Comparison of ENCODE assay signal across 9 cellular contexts in the genomic region with DNA sequence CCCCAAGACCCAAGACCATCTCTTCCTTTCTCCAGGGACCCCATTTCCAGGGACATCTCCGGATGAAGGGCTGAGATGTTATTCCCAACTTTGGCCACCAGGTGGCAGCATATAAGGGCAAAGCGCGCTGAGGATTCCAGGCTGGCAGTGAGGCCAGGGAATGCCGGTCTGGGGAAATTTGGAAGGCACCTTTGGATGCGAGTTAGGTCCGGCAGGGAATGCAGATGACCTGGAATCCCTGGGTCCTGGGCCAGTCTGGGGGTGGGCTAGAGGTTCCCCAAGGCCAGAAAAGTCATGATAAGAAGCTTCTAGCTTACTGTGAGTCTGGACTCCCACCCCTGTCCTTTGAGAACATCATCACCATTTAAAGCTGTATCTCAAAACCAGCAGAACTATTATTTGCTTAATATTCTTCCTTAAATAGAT. TPM values are rescaled to one million over a fixed set of nuclear protein-coding genes. Genes with fewer than 3 reads are reported as not detected.
DNase-seq lines count a peak whose midpoint lies in the region; ATAC-seq and TF ChIP-seq lines count a peak whose summit lies in the region.
"Had no signal": no experiment of that assay in that cellular context is flagged by ENCODE, and none has a peak within 500 bp of the region (broad histone marks: within the 10 kb centered on the region; RNA-seq: fewer than 3 reads in every experiment).

No MANE protein-coding gene starts in this region.

- H3K27me3 Mint-ChIP-seq in activated naive CD8-positive, alpha-beta T cell treated with anti-CD3 and anti-CD28 coated beads for 36 hours, result peaks cover 30% of the 10 kb centered on the region
- H3K27me3 Mint-ChIP-seq in activated T-helper 17 cell treated with anti-CD3 and anti-CD28 coated beads, Interleukin-2, amount 50 U/mL, for 72 hours, result peaks cover 15% of the 10 kb centered on the region

- ATAC-seq in Right ventricle myocardium superior (ENCODE audit: poor library complexity), result peak; percentile 49
- ATAC-seq in GM18498 (IDR thresholded peaks at IDR 0.05; ENCODE audit: unreplicated experiment), result no peak
- ATAC-seq in activated T-helper 17 cell treated with anti-CD3 and anti-CD28 coated beads, Interleukin-2, amount 50 U/mL, for 72 hours (replicated peaks), result no peak

- in situ Hi-C loops in Caki2 (cut with HindIII; ENCODE audit: low pct_unique_long_range_greater_than_20kb, low sequenced_read_pairs), result no loop called here

- H3K27ac ChIP-seq in HL-60 (replicated peaks) (no peak overlapping the region), RWPE1 (no peak overlapping the region)
- H3K27ac ChIP-seq: SK-N-MC had no signal

- TF ChIP-seq CTCF in HL-60 (IDR thresholded peaks at IDR 0.05; ENCODE audit: insufficient read depth, low read length) (peak; percentile 73), RWPE1 (conservative IDR thresholded peaks at IDR 0.05; ENCODE audit: low read depth) (peak; percentile 84)

- no peaks in the 10 kb centered on the region for H3K27me3 ChIP-seq in HL-60 (ENCODE audit: insufficient read depth, poor library complexity, severe bottlenecking)

- H3K4me3 ChIP-seq in HL-60 (replicated peaks; ENCODE audit: insufficient read depth, low read length), result no peak overlapping the region
- H3K4me3 ChIP-seq: SK-N-MC had no signal

- intact Hi-C loops in Right ventricle myocardium superior (cut with DNase I) (loop anchor here (10.0 kb wide), 1 partner anchor 1022 kb away; no protein-coding TSS in a partner anchor), posterior vena cava (cut with DNase I) (loop anchor here in 1 of 2 donors (10.0 kb wide), 1 partner anchor 1012 kb away; no protein-coding TSS in a partner anchor)

- POLR2A ChIA-PET in RWPE1 (lab: Yijun Ruan, JAX; ENCODE audit: low non-redundant PET), result no interaction called here

- no peaks in the 10 kb centered on the region for H3K9me3 Mint-ChIP-seq in activated naive CD8-positive, alpha-beta T cell treated with anti-CD3 and anti-CD28 coated beads for 36 hours
- no peaks in the 10 kb centered on the region for H3K9me3 Mint-ChIP-seq in activated T-helper 17 cell treated with anti-CD3 and anti-CD28 coated beads, Interleukin-2, amount 50 U/mL, for 72 hours

- H3K27ac Mint-ChIP-seq in activated naive CD8-positive, alpha-beta T cell treated with anti-CD3 and anti-CD28 coated beads for 36 hours, result no peak overlapping the region
- H3K27ac Mint-ChIP-seq in activated T-helper 17 cell treated with anti-CD3 and anti-CD28 coated beads, Interleukin-2, amount 50 U/mL, for 72 hours, result no peak overlapping the region

- peak; percentile 34 for DNase-seq in Caki2 (ENCODE audit: low read depth)
- DNase-seq in HL-60 (ENCODE audit: low read depth in 1 of 2, low spot score in 1 of 2), result peak in 1 of 2 experiments; percentile 37
- peak; percentile 68 for DNase-seq in RWPE1 (ENCODE audit: low spot score)
- peak; percentile 21 for DNase-seq in activated naive CD8-positive, alpha-beta T cell treated with anti-CD3 and anti-CD28 coated beads for 36 hours
- peak; percentile 68 for DNase-seq in Right ventricle myocardium superior
- peak; percentile 85 for DNase-seq in posterior vena cava (ENCODE audit: low spot score)

- H3K4me3 Mint-ChIP-seq in activated naive CD8-positive, alpha-beta T cell treated with anti-CD3 and anti-CD28 coated beads for 36 hours, result no peak overlapping the region
- no peak overlapping the region for H3K4me3 Mint-ChIP-seq in activated T-helper 17 cell treated with anti-CD3 and anti-CD28 coated beads, Interleukin-2, amount 50 U/mL, for 72 hours

- CTCF ChIA-PET in RWPE1 (lab: Yijun Ruan, JAX), result interaction anchor here (0.6 to 1.3 kb wide), 14 partner anchors 8 to 1161 kb away, joined by 3 to 6 read pairs (median 4); no protein-coding TSS in a partner anchor

- H3K4me1 Mint-ChIP-seq in activated naive CD8-positive, alpha-beta T cell treated with anti-CD3 and anti-CD28 coated beads for 36 hours, result no peaks in the 10 kb centered on the region
- no peaks in the 10 kb centered on the region for H3K4me1 Mint-ChIP-seq in activated T-helper 17 cell treated with anti-CD3 and anti-CD28 coated beads, Interleukin-2, amount 50 U/mL, for 72 hours

- H3K36me3 Mint-ChIP-seq in activated naive CD8-positive, alpha-beta T cell treated with anti-CD3 and anti-CD28 coated beads for 36 hours, result no peaks in the 10 kb centered on the region
- no peaks in the 10 kb centered on the region for H3K36me3 Mint-ChIP-seq in activated T-helper 17 cell treated with anti-CD3 and anti-CD28 coated beads, Interleukin-2, amount 50 U/mL, for 72 hours (ENCODE audit: low read depth)

RNA-seq across cellular contexts. Expression of a gene that starts 1.6 kb away (rescaled TPM):
- total RNA-seq in Caki2 (2014; rRNA removed; shearing (Covaris generic); ENCODE audit: low replicate concordance), result 1.6 TPM in 1 of 2 replicates, not detected in the other
- total RNA-seq in activated naive CD8-positive, alpha-beta T cell treated with anti-CD3 and anti-CD28 coated beads for 36 hours, result not detected
- total RNA-seq in Right ventricle myocardium superior (0.11 TPM), posterior vena cava (under 1 TPM; 0.86 to 0.88 TPM)
- total RNA-seq in activated T-helper 17 cell treated with anti-CD3 and anti-CD28 coated beads, Interleukin-2, amount 50 U/mL, for 72 hours, result not detected

RNA-seq across cellular contexts. Expression of a gene that starts 4.8 kb away (rescaled TPM):
- total RNA-seq in Caki2 (2014; rRNA removed; shearing (Covaris generic); ENCODE audit: low replicate concordance), result not detected in 2 replicates
- total RNA-seq in activated naive CD8-positive, alpha-beta T cell treated with anti-CD3 and anti-CD28 coated beads for 36 hours, result not detected
- total RNA-seq in Right ventricle myocardium superior (not detected), posterior vena cava (not detected)
- not detected for total RNA-seq in activated T-helper 17 cell treated with anti-CD3 and anti-CD28 coated beads, Interleukin-2, amount 50 U/mL, for 72 hours

RNA-seq across cellular contexts. Expression of a gene that starts 36.4 kb away (rescaled TPM):
- total RNA-seq in Caki2 (2014; rRNA removed; shearing (Covaris generic); ENCODE audit: low replicate concordance), result not detected in 2 replicates
- total RNA-seq in activated naive CD8-positive, alpha-beta T cell treated with anti-CD3 and anti-CD28 coated beads for 36 hours, result not detected
- not detected for total RNA-seq in Right ventricle myocardium superior
- not detected for total RNA-seq in posterior vena cava
- total RNA-seq in activated T-helper 17 cell treated with anti-CD3 and anti-CD28 coated beads, Interleukin-2, amount 50 U/mL, for 72 hours, result not detected

RNA-seq across cellular contexts. Expression of a gene that starts 46.7 kb away (rescaled TPM):
- total RNA-seq in Caki2 (2014; rRNA removed; shearing (Covaris generic); ENCODE audit: low replicate concordance), result 8.6 and 9.6 TPM in 2 replicates
- 10 to 100 TPM; 18.7 to 19.3 TPM for total RNA-seq in activated naive CD8-positive, alpha-beta T cell treated with anti-CD3 and anti-CD28 coated beads for 36 hours
- total RNA-seq in Right ventricle myocardium superior (16.1 TPM), posterior vena cava (10 to 100 TPM; 26.8 to 26.9 TPM)
- 10 to 100 TPM; 26.5 to 27.0 TPM for total RNA-seq in activated T-helper 17 cell treated with anti-CD3 and anti-CD28 coated beads, Interleukin-2, amount 50 U/mL, for 72 hours
